ENCODE assay signal across 25 cellular contexts in genomic region chr17:21345236-21345635, GRCh38. TPM values are rescaled to one million over a fixed set of nuclear protein-coding genes. Genes with fewer than 3 reads are reported as not detected.
DNase-seq lines count a peak whose midpoint lies in the region; ATAC-seq, FAIRE-seq and TF ChIP-seq lines count a peak whose summit lies in the region.
"Had no signal": no experiment of that assay in that cellular context is flagged by ENCODE, and none has a peak within 500 bp of the region (broad histone marks: within the 10 kb centered on the region; RNA-seq: fewer than 3 reads in every experiment).

No MANE protein-coding gene starts in this region.

- H3K36me3 ChIP-seq in SJCRH30 (no peaks in the 10 kb centered on the region), lower lobe of right lung (no peaks in the 10 kb centered on the region), upper lobe of right lung (no peaks in the 10 kb centered on the region), small intestine (ENCODE audit: control insufficient read depth in 2 of 2, insufficient read depth in 2 of 2, low read length in 2 of 2) (no peaks in the 10 kb centered on the region), GM23338 (ENCODE audit: insufficient read depth) (no peaks in the 10 kb centered on the region)
- H3K36me3 ChIP-seq: sigmoid colon had no signal

- WGBS in small intestine, 3 donors: 43 to 64% (median 51%) methylated on average over 8 to 10 of the region's 10 CpGs

- H3K4me3 ChIP-seq in SJCRH30 (no peak overlapping the region), lower lobe of right lung (no peak overlapping the region), upper lobe of right lung (no peak overlapping the region), small intestine (ENCODE audit: low read depth in 1 of 2, low read length in 2 of 2) (no peak overlapping the region), GM23338 (no peak overlapping the region)
- H3K4me3 ChIP-seq: dorsolateral prefrontal cortex, PC-9, sigmoid colon had no signal

- H3K4me1 Mint-ChIP-seq in activated T-cell treated with anti-CD3 and anti-CD28 coated beads, Interleukin-2, amount 50 U/mL, for 24 hours (ENCODE audit: low read depth): peaks cover 1% of the 10 kb centered on the region
- H3K4me1 Mint-ChIP-seq in GM23338: no peaks in the 10 kb centered on the region

- peak; percentile 15 for DNase-seq in activated T-cell treated with anti-CD3 and anti-CD28 coated beads, Interleukin-2, amount 50 U/mL, for 24 hours
- DNase-seq in activated T-cell treated with anti-CD3 and anti-CD28 coated beads, Interleukin-2, amount 50 U/mL, for 48 hours: no peak
- DNase-seq in SJCRH30 (peak; percentile 38 to 56), lower lobe of right lung (peak; percentile 32), upper lobe of right lung (peak; percentile 58), small intestine (no peak), GM23338 (ENCODE audit: low spot score) (no peak), hippocampal formation (lab: John Stamatoyannopoulos, UW) (no peak)
- DNase-seq: activated CD4-positive, alpha-beta T cell treated with anti-CD3 and anti-CD28 coated beads for 1 hour; activated gamma-delta T cell treated with Interleukin-2 at 50 U/mL for 16 hours; DMS 273 treated with DMSO at 0.1 percent for 48 hours; erythroblast; HCEC 1CT; NCI-H1417; NCI-H748 treated with DMSO at 0.1 percent for 48 hours; PC-9; stimulated activated CD4-positive, alpha-beta T cell treated with anti-CD3 and anti-CD28 coated beads, Interleukin-1b, Interleukin-23, amount 100 ng/mL, for 48 hours; SW 1271; trophoblast cell had no signal

- no peak overlapping the region for H3K4me3 Mint-ChIP-seq in activated T-cell treated with anti-CD3 and anti-CD28 coated beads, Interleukin-2, amount 50 U/mL, for 24 hours
- H3K4me3 Mint-ChIP-seq in GM23338: no peak overlapping the region
- H3K4me3 Mint-ChIP-seq: stimulated activated naive CD8-positive, alpha-beta T cell treated with anti-CD3 and anti-CD28 coated beads, Interleukin-15, Interleukin-2, amounts not matched to agents 100 ng/mL and 50 ng/mL, for 24 hours had no signal

- no peaks in the 10 kb centered on the region for H4K20me1 ChIP-seq in GM23338 (replicated peaks; ENCODE audit: insufficient read depth)

- H3K27ac Mint-ChIP-seq in activated T-cell treated with anti-CD3 and anti-CD28 coated beads, Interleukin-2, amount 50 U/mL, for 24 hours: no peak overlapping the region
- no peak overlapping the region for H3K27ac Mint-ChIP-seq in GM23338
- H3K27ac Mint-ChIP-seq: stimulated activated naive CD8-positive, alpha-beta T cell treated with anti-CD3 and anti-CD28 coated beads, Interleukin-15, Interleukin-2, amounts not matched to agents 100 ng/mL and 50 ng/mL, for 24 hours had no signal

- no peaks in the 10 kb centered on the region for H3K79me2 ChIP-seq in GM23338 (replicated peaks; ENCODE audit: insufficient read depth)

- H3K4me1 ChIP-seq in SJCRH30: no peaks in the 10 kb centered on the region
- no peaks in the 10 kb centered on the region for H3K4me1 ChIP-seq in lower lobe of right lung
- H3K4me1 ChIP-seq in upper lobe of right lung: no peaks in the 10 kb centered on the region
- no peaks in the 10 kb centered on the region for H3K4me1 ChIP-seq in small intestine (ENCODE audit: control insufficient read depth in 2 of 2, insufficient read depth in 1 of 2, low read depth in 1 of 2, low read length in 1 of 2)
- no peaks in the 10 kb centered on the region for H3K4me1 ChIP-seq in GM23338 (ENCODE audit: insufficient read depth)
- H3K4me1 ChIP-seq: sigmoid colon had no signal

- H3K36me3 Mint-ChIP-seq in activated T-cell treated with anti-CD3 and anti-CD28 coated beads, Interleukin-2, amount 50 U/mL, for 24 hours (ENCODE audit: low read depth): no peaks in the 10 kb centered on the region
- H3K36me3 Mint-ChIP-seq in GM23338 (ENCODE audit: low read depth): no peaks in the 10 kb centered on the region

- H3K9me3 ChIP-seq in SJCRH30 (replicated peaks) (peaks cover 2% of the 10 kb centered on the region; the same call in 1 of the 2 replicates), lower lobe of right lung (no peaks in the 10 kb centered on the region), upper lobe of right lung (no peaks in the 10 kb centered on the region), small intestine (ENCODE audit: control insufficient read depth, low read depth) (no peaks in the 10 kb centered on the region)
- H3K9me3 ChIP-seq: sigmoid colon had no signal

- H3K27me3 Mint-ChIP-seq in activated T-cell treated with anti-CD3 and anti-CD28 coated beads, Interleukin-2, amount 50 U/mL, for 24 hours: no peaks in the 10 kb centered on the region
- no peaks in the 10 kb centered on the region for H3K27me3 Mint-ChIP-seq in GM23338 (ENCODE audit: insufficient read depth, low read depth, poor library complexity)
- H3K27me3 Mint-ChIP-seq: stimulated activated naive CD8-positive, alpha-beta T cell treated with anti-CD3 and anti-CD28 coated beads, Interleukin-15, Interleukin-2, amounts not matched to agents 100 ng/mL and 50 ng/mL, for 24 hours had no signal

- TF ChIP-seq CTCF in lower lobe of right lung (IDR thresholded peaks at IDR 0.05) (no peak), upper lobe of right lung (IDR thresholded peaks at IDR 0.05) (no peak), GM23338 (conservative IDR thresholded peaks at IDR 0.05; ENCODE audit: low read depth in 2 of 2) (no peak)

- intact Hi-C loops in lower lobe of right lung (cut with DNase I): no loop called here
- intact Hi-C loops in upper lobe of right lung (cut with DNase I): no loop called here

- no peaks in the 10 kb centered on the region for H3K9me2 ChIP-seq in GM23338 (ENCODE audit: insufficient read depth)

- no peak overlapping the region for H3K4me2 ChIP-seq in GM23338
- H3K4me2 ChIP-seq: PC-9 had no signal

- no peaks in the 10 kb centered on the region for H3K9me3 Mint-ChIP-seq in activated T-cell treated with anti-CD3 and anti-CD28 coated beads, Interleukin-2, amount 50 U/mL, for 24 hours
- peaks cover 7% of the 10 kb centered on the region for H3K9me3 Mint-ChIP-seq in GM23338
- H3K9me3 Mint-ChIP-seq: stimulated activated naive CD8-positive, alpha-beta T cell treated with anti-CD3 and anti-CD28 coated beads, Interleukin-15, Interleukin-2, amounts not matched to agents 100 ng/mL and 50 ng/mL, for 24 hours had no signal

- ATAC-seq in lower lobe of right lung (no peak), upper lobe of right lung (peak; percentile 1), GM23338 (no peak)
- ATAC-seq: left lobe of liver had no signal

- H3K27me3 ChIP-seq in SJCRH30 (peaks cover 7% of the 10 kb centered on the region), lower lobe of right lung (ENCODE audit: low read depth) (no peaks in the 10 kb centered on the region), upper lobe of right lung (no peaks in the 10 kb centered on the region), small intestine (ENCODE audit: control insufficient read depth in 2 of 2, insufficient read depth in 2 of 2, low read length in 2 of 2) (no peaks in the 10 kb centered on the region), GM23338 (ENCODE audit: insufficient read depth) (no peaks in the 10 kb centered on the region)
- H3K27me3 ChIP-seq: dorsolateral prefrontal cortex, sigmoid colon had no signal

- H3F3A ChIP-seq in GM23338 (replicated peaks; ENCODE audit: low read depth): no peaks in the 10 kb centered on the region

- H3K27ac ChIP-seq in SJCRH30: no peak overlapping the region
- no peak overlapping the region for H3K27ac ChIP-seq in lower lobe of right lung
- no peak overlapping the region for H3K27ac ChIP-seq in upper lobe of right lung
- H3K27ac ChIP-seq in small intestine (ENCODE audit: low read depth in 1 of 2, low read length in 1 of 2): no peak overlapping the region
- no peak overlapping the region for H3K27ac ChIP-seq in GM23338 (ENCODE audit: low read depth)
- H3K27ac ChIP-seq: dorsolateral prefrontal cortex, PC-9, sigmoid colon had no signal

- no peak for FAIRE-seq in small intestine (lab: Jason Lieb, UNC)
- FAIRE-seq: A204.1, GM12892 had no signal

- H2AFZ ChIP-seq in GM23338: no peak overlapping the region
- H2AFZ ChIP-seq: PC-9 had no signal

TF ChIP-seq in GM23338, 12 proteins besides CTCF, POLR2A, EP300 and RAD21 (continues in another document):
- TF ChIP-seq EZH2phosphoT487 (IDR thresholded peaks at IDR 0.05; ENCODE audit: unreplicated experiment): no peak
- no peak for TF ChIP-seq REST (IDR thresholded peaks at IDR 0.05; ENCODE audit: unreplicated experiment)

RNA-seq across cellular contexts. Expression of gene KCNJ12, which starts 30.9 kb away (rescaled TPM):
- total RNA-seq in SJCRH30 (2014; rRNA removed; shearing (Covaris generic)): 0.20 and 0.40 TPM in 2 replicates
- total RNA-seq in lower lobe of right lung (1.9 TPM), upper lobe of right lung (2.5 TPM)
- polyA plus RNA-seq in small intestine (1 to 10 TPM in 1 of 3 donors, not detected in 2; 2.0 TPM), GM23338 (2016; fragmentation: Nextera tagmentation; extraction: Ambion mirVana) (0.42 and 0.61 TPM in 2 replicates)
- total RNA-seq in GM23338 (2014; rRNA removed; shearing (Covaris generic)): 0.97 and 2.4 TPM in 2 replicates

Comparison
In these comparisons a context has a peak if more than half of its experiments do, and no peak if none do; other contexts are left out.
1. DNase-seq: peak in activated T-cell treated with anti-CD3 and anti-CD28 coated beads, Interleukin-2, amount 50 U/mL, for 24 hours (single experiment), SJCRH30 (2 of 2), lower lobe of right lung (single experiment) and upper lobe of right lung (single experiment); none in activated T-cell treated with anti-CD3 and anti-CD28 coated beads, Interleukin-2, amount 50 U/mL, for 48 hours (0 of 2), small intestine (single experiment), GM23338 (single experiment) and hippocampal formation (0 of 2).